8 cellular contexts compared by ENCODE assay signal in the genomic region with DNA sequence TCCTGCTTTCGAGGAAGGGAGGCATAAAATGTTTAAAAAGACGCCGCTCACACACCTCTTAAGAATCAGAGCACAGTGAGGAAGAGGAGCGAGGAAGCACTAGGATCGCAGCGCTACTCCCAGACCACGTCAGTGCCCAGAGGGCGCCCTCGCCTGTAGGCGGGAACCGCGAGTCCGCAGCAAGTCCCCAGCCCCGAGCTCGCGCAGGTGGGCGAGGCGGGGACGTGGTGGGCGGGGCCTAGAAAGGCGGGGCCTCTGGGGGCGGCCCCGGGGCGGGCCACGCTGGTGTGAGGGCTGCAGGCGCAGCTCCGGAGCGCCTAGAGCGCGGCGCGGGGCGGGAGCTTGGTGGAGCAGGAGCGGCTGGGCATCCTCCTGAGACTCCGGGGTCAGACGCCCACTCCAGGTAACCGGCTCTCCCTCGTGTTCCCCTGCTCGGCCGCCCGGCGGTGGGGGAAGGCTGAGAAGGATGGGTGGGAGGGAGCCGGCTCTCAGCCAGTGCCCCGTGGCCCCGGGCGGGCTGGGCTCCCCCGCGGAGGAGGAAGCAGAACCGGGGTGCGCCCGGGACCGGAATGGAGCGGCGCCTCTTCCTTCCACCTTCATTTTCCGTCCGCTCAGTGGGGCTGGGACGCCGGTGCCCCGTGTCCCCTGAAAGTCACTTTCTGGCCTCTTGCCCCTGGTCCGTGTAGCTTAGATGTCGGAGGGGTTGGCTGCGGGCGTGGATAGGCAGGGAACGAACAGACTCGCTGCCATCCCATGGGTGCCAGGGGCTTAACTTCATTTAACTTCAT. TPM values are rescaled to one million over a fixed set of nuclear protein-coding genes. Genes with fewer than 3 reads are reported as not detected.
A peak's percentile ranks its signal among the peaks of the same experiment; 100 is the strongest.
DNase-seq lines count a peak whose midpoint lies in the region; ATAC-seq and TF ChIP-seq lines count a peak whose summit lies in the region.

Gene GCNT1 (plus strand): TSS at position 280 of the 788 bp plus-strand sequence. CDS start 43,200 bp downstream, outside the sequence.

- no peaks in the 10 kb centered on the region for H3K9me3 Mint-ChIP-seq in chondrocyte (ENCODE audit: low read depth)

- peak; percentile 96 for DNase-seq in AG20443 (ENCODE audit: low spot score)
- DNase-seq in NCI-H446 (lab: John Stamatoyannopoulos, UW) = peak; percentile 4 to 67
- peak; percentile 81 for DNase-seq in activated CD4-positive, alpha-beta T cell treated with anti-CD3 and anti-CD28 coated beads for 1 hour
- peak; percentile 95 for DNase-seq in chondrocyte (ENCODE audit: low spot score)
- DNase-seq in kidney glomerular epithelial cell (lab: John Stamatoyannopoulos, UW) = peak; percentile 65
- DNase-seq in stimulated activated CD4-positive, alpha-beta T cell treated with anti-CD3 and anti-CD28 coated beads, Interleukin-1b, Interleukin-23, amount 100 ng/mL, for 24 hours (ENCODE audit: low read depth in 4 of 4, low spot score in 1 of 4) = peak; percentile 73 to 90 (median 82)

- TF ChIP-seq CTCF in chondrocyte (IDR thresholded peaks at IDR 0.05) = peak; percentile 68

- peak within 1 kb of the TSS; percentile 93 for H3K27ac Mint-ChIP-seq in chondrocyte (ENCODE audit: unreplicated experiment)

- H3K36me3 Mint-ChIP-seq in chondrocyte (ENCODE audit: low read depth) = no peaks in the 10 kb centered on the region

- H3K4me1 Mint-ChIP-seq in chondrocyte (ENCODE audit: low read depth) = peaks cover 26% of the 10 kb centered on the region

- peak within 1 kb of the TSS; percentile 85 for H3K4me3 Mint-ChIP-seq in chondrocyte (ENCODE audit: unreplicated experiment)

- ATAC-seq in GM19023 (IDR thresholded peaks at IDR 0.05; ENCODE audit: unreplicated experiment) (peak; percentile 88), HG03196 (IDR thresholded peaks at IDR 0.05; ENCODE audit: unreplicated experiment) (peak; percentile 88)

- H3K27me3 Mint-ChIP-seq in chondrocyte (ENCODE audit: low read depth) = no peaks in the 10 kb centered on the region

RNA-seq across cellular contexts. Expression of gene GCNT1, which starts in this region (rescaled TPM):
- total RNA-seq in chondrocyte = 10.3 to 40.2 TPM (median 11.0 TPM) in 3 replicates

Comparison
In these comparisons a context has a peak if more than half of its experiments do, and no peak if none do; other contexts are left out.
1. Peak in every context shown above with its lines: DNase-seq and ATAC-seq.
2. DNase-seq: peak in every context shown above with its lines; median percentile 96 in AG20443; 95 in chondrocyte; 82 in stimulated activated CD4-positive, alpha-beta T cell treated with anti-CD3 and anti-CD28 coated beads, Interleukin-1b, Interleukin-23, amount 100 ng/mL, for 24 hours; 81 in activated CD4-positive, alpha-beta T cell treated with anti-CD3 and anti-CD28 coated beads for 1 hour; 65 in kidney glomerular epithelial cell; 36 in NCI-H446.